Comparison of ENCODE assay signal across 11 cellular contexts in genomic region chr1:213984387-213985180, GRCh38. TPM values are rescaled to one million over a fixed set of nuclear protein-coding genes. Genes with fewer than 3 reads are reported as not detected.
DNase-seq lines count a peak whose midpoint lies in the region; ATAC-seq, FAIRE-seq and TF ChIP-seq lines count a peak whose summit lies in the region.
"Had no signal": no experiment of that assay in that cellular context is flagged by ENCODE, and none has a peak within 500 bp of the region (broad histone marks: within the 10 kb centered on the region; RNA-seq: fewer than 3 reads in every experiment).

No MANE protein-coding gene starts in this region.

- WGBS in small intestine, 3 donors, result 44 to 62% (median 50%) methylated on average over 14 of the region's 14 CpGs

- no peaks in the 10 kb centered on the region for H3K4me1 ChIP-seq in small intestine (ENCODE audit: control insufficient read depth in 2 of 2, insufficient read depth in 1 of 2, low read depth in 1 of 2, low read length in 1 of 2)
- H3K4me1 ChIP-seq in lower lobe of right lung, result peaks cover 27% of the 10 kb centered on the region

- no peak for TF ChIP-seq CTCF in neural crest cell (conservative IDR thresholded peaks at IDR 0.05)
- TF ChIP-seq CTCF in lower lobe of right lung (IDR thresholded peaks at IDR 0.05), result no peak

- H3K36me3 ChIP-seq in small intestine (ENCODE audit: control insufficient read depth in 2 of 2, insufficient read depth in 2 of 2, low read length in 2 of 2) (no peaks in the 10 kb centered on the region), lower lobe of right lung (no peaks in the 10 kb centered on the region)

- H3K27ac Mint-ChIP-seq in neural crest cell (ENCODE audit: unreplicated experiment), result no peak overlapping the region
- no peak overlapping the region for H3K27ac Mint-ChIP-seq in stimulated activated effector memory CD8-positive, alpha-beta T cell treated with anti-CD3 and anti-CD28 coated beads, Interleukin-12 subunit alpha, Interleukin-12 subunit beta, amount 100 ng/mL, for 72 hours

- peaks cover 65% of the 10 kb centered on the region for H3K4me1 Mint-ChIP-seq in neural crest cell
- peaks cover 30% of the 10 kb centered on the region for H3K4me1 Mint-ChIP-seq in stimulated activated effector memory CD8-positive, alpha-beta T cell treated with anti-CD3 and anti-CD28 coated beads, Interleukin-12 subunit alpha, Interleukin-12 subunit beta, amount 100 ng/mL, for 72 hours

- H3K9me3 Mint-ChIP-seq in neural crest cell, result no peaks in the 10 kb centered on the region
- H3K9me3 Mint-ChIP-seq in stimulated activated effector memory CD8-positive, alpha-beta T cell treated with anti-CD3 and anti-CD28 coated beads, Interleukin-12 subunit alpha, Interleukin-12 subunit beta, amount 100 ng/mL, for 72 hours, result peaks cover 3% of the 10 kb centered on the region

- FAIRE-seq in small intestine (lab: Jason Lieb, UNC), result no peak
- FAIRE-seq: GM12891 had no signal

- no peaks in the 10 kb centered on the region for H3K9me3 ChIP-seq in small intestine (ENCODE audit: control insufficient read depth, low read depth)
- H3K9me3 ChIP-seq in lower lobe of right lung, result no peaks in the 10 kb centered on the region

- peaks cover 91% of the 10 kb centered on the region for H3K27me3 Mint-ChIP-seq in neural crest cell (ENCODE audit: low read depth)

- H3K4me3 Mint-ChIP-seq in neural crest cell, result peak overlapping the region; percentile 98
- no peak overlapping the region for H3K4me3 Mint-ChIP-seq in stimulated activated effector memory CD8-positive, alpha-beta T cell treated with anti-CD3 and anti-CD28 coated beads, Interleukin-12 subunit alpha, Interleukin-12 subunit beta, amount 100 ng/mL, for 72 hours

- H3K27ac ChIP-seq in small intestine (ENCODE audit: low read depth in 1 of 2, low read length in 1 of 2), result no peak overlapping the region
- H3K27ac ChIP-seq in lower lobe of right lung, result no peak overlapping the region
- H3K27ac ChIP-seq: VCaP had no signal

- H3K36me3 Mint-ChIP-seq in neural crest cell (ENCODE audit: low read depth), result no peaks in the 10 kb centered on the region
- peaks cover 12% of the 10 kb centered on the region for H3K36me3 Mint-ChIP-seq in stimulated activated effector memory CD8-positive, alpha-beta T cell treated with anti-CD3 and anti-CD28 coated beads, Interleukin-12 subunit alpha, Interleukin-12 subunit beta, amount 100 ng/mL, for 72 hours

- H3K4me3 ChIP-seq in small intestine (ENCODE audit: low read depth in 1 of 2, low read length in 2 of 2) (no peak overlapping the region), lower lobe of right lung (no peak overlapping the region)

- ATAC-seq in stimulated activated effector memory CD8-positive, alpha-beta T cell treated with anti-CD3 and anti-CD28 coated beads, Interleukin-12 subunit alpha, Interleukin-12 subunit beta, amount 100 ng/mL, for 72 hours, result no peak
- no peak for ATAC-seq in lower lobe of right lung

- H3K27me3 ChIP-seq in small intestine (ENCODE audit: control insufficient read depth in 2 of 2, insufficient read depth in 2 of 2, low read length in 2 of 2) (peaks cover 12 to 50% of the 10 kb centered on the region in 2 donors), lower lobe of right lung (ENCODE audit: low read depth) (peaks cover 94% of the 10 kb centered on the region)

- peak; percentile 80 for DNase-seq in ELF-1 (ENCODE audit: low read depth, low spot score)
- DNase-seq in NCI-H146 (lab: John Stamatoyannopoulos, UW), result peak; percentile 84
- DNase-seq in SW480 (ENCODE audit: low spot score), result peak; percentile 66
- DNase-seq in neural crest cell (ENCODE audit: low read depth, low spot score), result no peak
- no peak for DNase-seq in small intestine
- DNase-seq in stimulated activated effector memory CD8-positive, alpha-beta T cell treated with anti-CD3 and anti-CD28 coated beads, Interleukin-12 subunit alpha, Interleukin-12 subunit beta, amount 100 ng/mL, for 72 hours (ENCODE audit: low spot score in 2 of 2), result no peak
- no peak for DNase-seq in lower lobe of right lung
- DNase-seq in pons (ENCODE audit: low spot score), result no peak
- DNase-seq: Karpas-422 had no signal

- intact Hi-C loops in lower lobe of right lung (cut with DNase I), result no loop called here

RNA-seq across cellular contexts. Expression of gene PROX1, which starts 3.2 kb away (rescaled TPM):
- 14.3 and 17.5 TPM in 2 replicates for total RNA-seq in neural crest cell
- 1 to 10 TPM in 2 of 3 donors, under 1 TPM in 1; 0.67 to 3.6 (median 1.1) TPM for polyA plus RNA-seq in small intestine
- total RNA-seq in lower lobe of right lung, result 11.7 TPM

Comparison
In these comparisons a context has a peak if more than half of its experiments do, and no peak if none do; other contexts are left out.
1. DNase-seq: peak in ELF-1 (single experiment), NCI-H146 (single experiment) and SW480 (single experiment); none in neural crest cell (single experiment), small intestine (single experiment), stimulated activated effector memory CD8-positive, alpha-beta T cell treated with anti-CD3 and anti-CD28 coated beads, Interleukin-12 subunit alpha, Interleukin-12 subunit beta, amount 100 ng/mL, for 72 hours (0 of 2), lower lobe of right lung (single experiment) and pons (single experiment).